Comparison of ENCODE assay signal across 24 cellular contexts in genomic region chr2:123051136-123051535, GRCh38.
"Had no signal": no experiment of that assay in that cellular context is flagged by ENCODE, and none has a peak within 500 bp of the region (broad histone marks: within the 10 kb centered on the region; RNA-seq: fewer than 3 reads in every experiment).

No MANE protein-coding gene starts in this region.

- H3K27me3 ChIP-seq: esophagus muscularis mucosa, foreskin keratinocyte, gastroesophageal sphincter, heart left ventricle, hepatocyte, right atrium auricular region, stomach, thyroid gland, vagina had no signal

- H3K9me3 Mint-ChIP-seq: endodermal cell had no signal

- H3K27ac Mint-ChIP-seq: dendritic cell treated with granulocyte-macrophage colony-stimulating factor and Interleukin-4, amounts not matched to agents 40 ng/mL and 50 ng/mL, for 4 days; endodermal cell; memory B cell; natural killer cell; stimulated activated effector memory CD8-positive, alpha-beta T cell treated with anti-CD3 and anti-CD28 coated beads, Interleukin-12 subunit alpha, Interleukin-12 subunit beta, amount 100 ng/mL, for 72 hours had no signal

- H3K9me3 ChIP-seq: prostate gland, thyroid gland, vagina had no signal

- H3K4me3 Mint-ChIP-seq: dendritic cell treated with granulocyte-macrophage colony-stimulating factor and Interleukin-4, amounts not matched to agents 40 ng/mL and 50 ng/mL, for 4 days; endodermal cell; memory B cell; natural killer cell; stimulated activated effector memory CD8-positive, alpha-beta T cell treated with anti-CD3 and anti-CD28 coated beads, Interleukin-12 subunit alpha, Interleukin-12 subunit beta, amount 100 ng/mL, for 72 hours had no signal

- H2AFZ ChIP-seq: hepatocyte had no signal

- H3K27me3 Mint-ChIP-seq: dendritic cell treated with granulocyte-macrophage colony-stimulating factor and Interleukin-4, amounts not matched to agents 40 ng/mL and 50 ng/mL, for 4 days; memory B cell had no signal

- H3K79me2 ChIP-seq: hepatocyte had no signal

- H3K4me3 ChIP-seq: esophagus muscularis mucosa, gastroesophageal sphincter, heart left ventricle, hepatocyte, lung, prostate gland, right atrium auricular region, stomach, thyroid gland, vagina had no signal

- ATAC-seq: foreskin keratinocyte; gastroesophageal sphincter; heart left ventricle; left lobe of liver; natural killer cell; sciatic nerve; stimulated activated effector memory CD8-positive, alpha-beta T cell treated with anti-CD3 and anti-CD28 coated beads, Interleukin-12 subunit alpha, Interleukin-12 subunit beta, amount 100 ng/mL, for 72 hours had no signal

- H3K4me1 Mint-ChIP-seq: memory B cell; natural killer cell; stimulated activated effector memory CD8-positive, alpha-beta T cell treated with anti-CD3 and anti-CD28 coated beads, Interleukin-12 subunit alpha, Interleukin-12 subunit beta, amount 100 ng/mL, for 72 hours had no signal

- H3K27ac ChIP-seq: esophagus muscularis mucosa, foreskin keratinocyte, gastroesophageal sphincter, heart left ventricle, hepatocyte, prostate gland, right atrium auricular region, stomach, thyroid gland, vagina had no signal

- FAIRE-seq: kidney had no signal

- H3K4me2 ChIP-seq: hepatocyte had no signal

- H3K36me3 Mint-ChIP-seq: memory B cell; stimulated activated effector memory CD8-positive, alpha-beta T cell treated with anti-CD3 and anti-CD28 coated beads, Interleukin-12 subunit alpha, Interleukin-12 subunit beta, amount 100 ng/mL, for 72 hours had no signal

- H3K36me3 ChIP-seq: esophagus muscularis mucosa, gastroesophageal sphincter, heart left ventricle, prostate gland, right atrium auricular region, stomach, thyroid gland, vagina had no signal

- DNase-seq: effector CD8-positive, alpha-beta T cell; endodermal cell; foreskin keratinocyte; heart left ventricle; kidney; natural killer cell; stimulated activated CD4-positive, alpha-beta T cell treated with anti-CD3 and anti-CD28 coated beads, Interleukin-2, amount 100 ng/mL, for 24 hours; stimulated activated CD4-positive, alpha-beta T cell treated with anti-CD3 and anti-CD28 coated beads, Interleukin-4, amount 100 ng/mL, for 24 hours; stimulated activated naive CD4-positive, alpha-beta T cell treated with Interleukin-2 at 50 U/mL for 16 hours; stomach; thyroid gland; trophoblast cell had no signal

- H3K4me1 ChIP-seq: esophagus muscularis mucosa, foreskin keratinocyte, gastroesophageal sphincter, heart left ventricle, prostate gland, right atrium auricular region, stomach, thyroid gland, vagina had no signal
